19 cellular contexts compared by ENCODE assay signal in the genomic region with DNA sequence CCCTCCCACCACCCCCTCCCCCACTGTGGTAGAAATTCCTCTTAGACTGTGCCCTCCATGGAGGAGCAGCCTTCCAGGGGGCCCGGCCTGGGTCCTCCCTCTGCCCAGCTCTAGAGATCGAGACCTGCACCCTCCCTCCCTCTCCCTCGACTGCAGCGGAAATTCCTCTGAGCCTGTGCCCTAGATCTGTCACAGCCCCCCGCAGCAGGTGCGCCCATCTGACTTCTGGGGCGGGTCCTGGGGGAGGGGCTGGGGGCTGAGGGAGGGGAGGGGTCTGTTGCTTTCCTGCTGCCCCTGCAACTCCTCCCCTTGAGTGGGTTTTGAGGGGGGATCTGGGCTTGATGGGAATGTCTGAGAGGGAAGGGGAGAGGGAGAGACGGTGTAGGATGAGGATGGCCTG.
DNase-seq lines count a peak whose midpoint lies in the region; ATAC-seq and TF ChIP-seq lines count a peak whose summit lies in the region.
"Had no signal": no experiment of that assay in that cellular context is flagged by ENCODE, and none has a peak within 500 bp of the region (broad histone marks: within the 10 kb centered on the region; RNA-seq: fewer than 3 reads in every experiment).

No MANE protein-coding gene starts in this region.

- TF ChIP-seq CTCF in WTC11 (IDR thresholded peaks at IDR 0.05) (no peak), mucosa of descending colon (IDR thresholded peaks at IDR 0.05) (no peak)

- H3K9me3 ChIP-seq in mucosa of descending colon: no peaks in the 10 kb centered on the region

- POLR2A ChIA-PET in WTC11 (lab: Charles Lee): interaction anchor here (1.1 kb wide), 1 partner anchor 200 kb away, joined by 4 read pairs; no protein-coding TSS in a partner anchor

- intact Hi-C loops in Right ventricle myocardium inferior (cut with DNase I): no loop called here
- intact Hi-C loops in Right ventricle myocardium superior (cut with DNase I): no loop called here
- intact Hi-C loops in mucosa of descending colon (cut with DNase I, micrococcal nuclease): no loop called here

- H3K27ac Mint-ChIP-seq in WTC11: peak overlapping the region; percentile 87
- H3K27ac Mint-ChIP-seq in activated T-cell treated with anti-CD3 and anti-CD28 coated beads, Interleukin-2, amount 50 U/mL, for 72 hours: no peak overlapping the region
- H3K27ac Mint-ChIP-seq: IgD-negative memory B cell had no signal

- H3K9me3 Mint-ChIP-seq in WTC11: no peaks in the 10 kb centered on the region
- H3K9me3 Mint-ChIP-seq in activated T-cell treated with anti-CD3 and anti-CD28 coated beads, Interleukin-2, amount 50 U/mL, for 72 hours: no peaks in the 10 kb centered on the region
- H3K9me3 Mint-ChIP-seq: CD4-positive, CD25-positive, alpha-beta regulatory T cell; IgD-negative memory B cell had no signal

- H3K4me1 ChIP-seq in mucosa of descending colon (ENCODE audit: low read depth): peaks cover 32% of the 10 kb centered on the region

- CTCF ChIA-PET in WTC11 (lab: Charles Lee): interaction anchor here (1.4 to 4.2 kb wide), 11 partner anchors 14 to 282 kb away, joined by 3 to 53 read pairs (median 12); a partner anchor contains a TSS

- 0 out of 2 replicates have a peak overlapping the region, but pooled peaks have one; percentile 31 for H3K4me3 Mint-ChIP-seq in WTC11
- H3K4me3 Mint-ChIP-seq in activated T-cell treated with anti-CD3 and anti-CD28 coated beads, Interleukin-2, amount 50 U/mL, for 72 hours: no peak overlapping the region
- H3K4me3 Mint-ChIP-seq: CD4-positive, CD25-positive, alpha-beta regulatory T cell; IgD-negative memory B cell had no signal

- H3K36me3 Mint-ChIP-seq in WTC11: no peaks in the 10 kb centered on the region
- no peaks in the 10 kb centered on the region for H3K36me3 Mint-ChIP-seq in activated T-cell treated with anti-CD3 and anti-CD28 coated beads, Interleukin-2, amount 50 U/mL, for 72 hours (ENCODE audit: insufficient read depth in 2 of 2)
- H3K36me3 Mint-ChIP-seq: CD4-positive, CD25-positive, alpha-beta regulatory T cell; IgD-negative memory B cell had no signal

- peak; percentile 17 for DNase-seq in Right ventricle myocardium inferior (ENCODE audit: missing footprints)
- no peak for DNase-seq in Right ventricle myocardium superior
- peak; percentile 57 for DNase-seq in WTC11 (ENCODE audit: low spot score)
- DNase-seq in mucosa of descending colon: peak in 2 of 3 donors; percentile 25 to 44
- DNase-seq in NCI-H128 (lab: John Stamatoyannopoulos, UW; ENCODE audit: unreplicated experiment): no peak
- no peak for DNase-seq in activated T-cell treated with anti-CD3 and anti-CD28 coated beads, Interleukin-2, amount 50 U/mL, for 72 hours
- no peak for DNase-seq in HPDE6-E6E7 (ENCODE audit: extremely low spot score)
- DNase-seq in ureter (ENCODE audit: low spot score): no peak
- DNase-seq: AML-193; CD4-positive, CD25-positive, alpha-beta regulatory T cell; DMS153; GF-D8; MM.1S; NCI-H1105; NCI-H1694; PC-3; RPMI8226 had no signal

- peaks cover 41% of the 10 kb centered on the region for H3K4me1 Mint-ChIP-seq in WTC11
- no peaks in the 10 kb centered on the region for H3K4me1 Mint-ChIP-seq in activated T-cell treated with anti-CD3 and anti-CD28 coated beads, Interleukin-2, amount 50 U/mL, for 72 hours (ENCODE audit: low read depth)
- H3K4me1 Mint-ChIP-seq: CD4-positive, CD25-positive, alpha-beta regulatory T cell; IgD-negative memory B cell had no signal

- no peaks in the 10 kb centered on the region for H3K36me3 ChIP-seq in mucosa of descending colon (ENCODE audit: low read depth)

- ATAC-seq in Right ventricle myocardium inferior (no peak), Right ventricle myocardium superior (ENCODE audit: poor library complexity) (no peak), WTC11 (no peak), mucosa of descending colon (no peak)
- no peak for ATAC-seq in activated T-cell treated with anti-CD3 and anti-CD28 coated beads, Interleukin-2, amount 50 U/mL, for 72 hours (replicated peaks in 1 of 2)
- ATAC-seq: HCT116, PC-3 had no signal

- H3K27me3 Mint-ChIP-seq in WTC11 (ENCODE audit: low read depth): no peaks in the 10 kb centered on the region
- H3K27me3 Mint-ChIP-seq in activated T-cell treated with anti-CD3 and anti-CD28 coated beads, Interleukin-2, amount 50 U/mL, for 72 hours (ENCODE audit: low read depth): no peaks in the 10 kb centered on the region
- H3K27me3 Mint-ChIP-seq: IgD-negative memory B cell had no signal

- H3K4me3 ChIP-seq in mucosa of descending colon: no peak overlapping the region

TF ChIP-seq in WTC11, 78 proteins besides CTCF, POLR2A, EP300 and RAD21:
- no peak for TF ChIP-seq TCF7 (CRISPR knock-in tag; IDR thresholded peaks at IDR 0.05; ENCODE audit: low read depth)
- no peak for TF ChIP-seq SOX15 (CRISPR knock-in tag; IDR thresholded peaks at IDR 0.05)
- no peak for TF ChIP-seq ESRRA (CRISPR knock-in tag; IDR thresholded peaks at IDR 0.05; ENCODE audit: borderline replicate concordance)
- TF ChIP-seq TP53 (CRISPR knock-in tag; IDR thresholded peaks at IDR 0.05): no peak
- TF ChIP-seq SP1 (CRISPR knock-in tag; conservative IDR thresholded peaks at IDR 0.05): no peak
TF ChIP-seq in WTC11: peak in this region for 0.

Comparison
In these comparisons a context has a peak if more than half of its experiments do, and no peak if none do; other contexts are left out.
1. DNase-seq: peak in Right ventricle myocardium inferior (single experiment), WTC11 (single experiment) and mucosa of descending colon (2 of 3); none in Right ventricle myocardium superior (single experiment), NCI-H128 (single experiment), activated T-cell treated with anti-CD3 and anti-CD28 coated beads, Interleukin-2, amount 50 U/mL, for 72 hours (0 of 2), HPDE6-E6E7 (single experiment) and ureter (single experiment).